Comparison of ENCODE assay signal across 8 cellular contexts in genomic region chr18:13217466-13217961, GRCh38. TPM values are rescaled to one million over a fixed set of nuclear protein-coding genes. Genes with fewer than 3 reads are reported as not detected.
DNase-seq lines count a peak whose midpoint lies in the region; ATAC-seq and TF ChIP-seq lines count a peak whose summit lies in the region.

No MANE protein-coding gene starts in this region.

- H3K4me3 ChIP-seq in BE2C (ENCODE audit: low read depth, low read length): peak overlapping the region; percentile 56
- H3K4me3 ChIP-seq in thyroid gland (replicated peaks in 1 of 3): peak overlapping the region; percentile 49 to 86 (median 56)

- no peak overlapping the region for H3K27ac ChIP-seq in foreskin keratinocyte
- H3K27ac ChIP-seq in thyroid gland: peak overlapping the region; percentile 28 to 74 (median 71)

- H3K4me1 ChIP-seq in BE2C (peaks cover 21% of the 10 kb centered on the region), foreskin keratinocyte (no peaks in the 10 kb centered on the region), thyroid gland (peaks cover 41 to 45% of the 10 kb centered on the region in 2 donors)

- H3K27me3 ChIP-seq in BE2C (no peaks in the 10 kb centered on the region), foreskin keratinocyte (peaks cover 80% of the 10 kb centered on the region), thyroid gland (no peaks in the 10 kb centered on the region)

- TF ChIP-seq CTCF in BE2C (IDR thresholded peaks at IDR 0.05; ENCODE audit: low read depth, low read length) (no peak), foreskin keratinocyte (conservative IDR thresholded peaks at IDR 0.05) (no peak), thyroid gland (IDR thresholded peaks at IDR 0.05) (no peak)

- H3K9me3 ChIP-seq in BE2C (no peaks in the 10 kb centered on the region), thyroid gland (no peaks in the 10 kb centered on the region)

- intact Hi-C loops in thyroid gland (cut with DNase I): loop anchor here (5.0 to 10.0 kb wide), 4 partner anchors 175 to 507 kb away; partner anchors contain the start of genes FAM210A and RNMT

- peak in 1 of 2 donors; percentile 44 for TF ChIP-seq POLR2A in thyroid gland (IDR thresholded peaks at IDR 0.05)

- H3K36me3 ChIP-seq in BE2C (no peaks in the 10 kb centered on the region), thyroid gland (no peaks in the 10 kb centered on the region)

- ATAC-seq in GM19351 (IDR thresholded peaks at IDR 0.05; ENCODE audit: unreplicated experiment) (peak; percentile 40), foreskin keratinocyte (peak; percentile 49)

- peak; percentile 49 for DNase-seq in BE2C
- peak; percentile 63 for DNase-seq in NCI-H748 treated with DMSO at 0.1 percent for 48 hours (lab: John Stamatoyannopoulos, UW)
- DNase-seq in activated T-helper 1 cell treated with anti-CD3 and anti-CD28 coated beads, Interleukin-2, amount 50 U/mL, for 16 hours (ENCODE audit: low read depth in 1 of 2, low spot score in 1 of 2): peak; percentile 25 to 30
- no peak for DNase-seq in foreskin keratinocyte
- DNase-seq in nucleus accumbens (lab: John Stamatoyannopoulos, UW): peak in 36 of 56 donors; percentile 44 to 80 (median 65)
- peak; percentile 65 to 66 for DNase-seq in thyroid gland
- no peak for DNase-seq in DMS153 treated with DMSO at 0.1 percent for 48 hours (lab: John Stamatoyannopoulos, UW; ENCODE audit: unreplicated experiment)

- 0% methylated on average over 32 of the region's 64 CpGs; no CpG with 5 or more reads in 1 of the 2 donors for WGBS in thyroid gland, 2 donors

RNA-seq across cellular contexts. Expression of gene LDLRAD4, which starts 1.0 kb away (rescaled TPM):
- polyA plus RNA-seq in BE2C (2012; ENCODE audit: insufficient read depth, insufficient read length, low read depth): 4.0 TPM
- not detected in 2 replicates for total RNA-seq in foreskin keratinocyte
- polyA plus RNA-seq in foreskin keratinocyte: not detected in 2 replicates
- 10 to 100 TPM; 23.7 to 35.7 (median 29.7) TPM for total RNA-seq in thyroid gland

Comparison
In these comparisons a context has a peak if more than half of its experiments do, and no peak if none do; other contexts are left out.
1. DNase-seq: peak in BE2C (single experiment), NCI-H748 treated with DMSO at 0.1 percent for 48 hours (single experiment), activated T-helper 1 cell treated with anti-CD3 and anti-CD28 coated beads, Interleukin-2, amount 50 U/mL, for 16 hours (2 of 2), nucleus accumbens (36 of 56) and thyroid gland (2 of 2); none in foreskin keratinocyte (0 of 2) and DMS153 treated with DMSO at 0.1 percent for 48 hours (single experiment).
2. RNA of gene LDLRAD4, which starts 1.0 kb away (total RNA-seq): 23.7 to 35.7 TPM in thyroid gland; not detected in foreskin keratinocyte; every median in the first group is over 10 times any median in the second.